In genomic region chr11:34189191-34189590, GRCh38 we compare ENCODE assay signal across 24 cellular contexts.
"Had no signal": no experiment of that assay in that cellular context is flagged by ENCODE, and none has a peak within 500 bp of the region (broad histone marks: within the 10 kb centered on the region; RNA-seq: fewer than 3 reads in every experiment).

No MANE protein-coding gene starts in this region.

- ATAC-seq: heart left ventricle; left colon; left ventricle myocardium superior; lower lobe of right lung; naive thymus-derived CD8-positive, alpha-beta T cell; stimulated activated effector memory CD8-positive, alpha-beta T cell treated with anti-CD3 and anti-CD28 coated beads, Interleukin-12 subunit alpha, Interleukin-12 subunit beta, amount 100 ng/mL, for 72 hours; upper lobe of right lung had no signal

- H3K36me3 ChIP-seq: heart left ventricle, lower lobe of right lung, prostate gland, right atrium auricular region, sigmoid colon, stomach, tibial nerve, upper lobe of right lung, uterus had no signal

- H2AFZ ChIP-seq: hepatocyte, parathyroid adenoma had no signal

- H3K4me1 Mint-ChIP-seq: naive thymus-derived CD8-positive, alpha-beta T cell had no signal

- H3K27ac ChIP-seq: dorsolateral prefrontal cortex, heart left ventricle, hepatocyte, lower lobe of right lung, parathyroid adenoma, prostate gland, right atrium auricular region, sigmoid colon, stomach, testis, tibial nerve, upper lobe of right lung, uterus had no signal

- H3K27me3 ChIP-seq: dorsolateral prefrontal cortex, heart left ventricle, hepatocyte, right atrium auricular region, sigmoid colon, stomach, testis, tibial nerve, upper lobe of right lung, uterus had no signal

- H3K4me3 ChIP-seq: dorsolateral prefrontal cortex, heart left ventricle, hepatocyte, lower lobe of right lung, prostate gland, right atrium auricular region, sigmoid colon, stomach, testis, tibial nerve, upper lobe of right lung, uterus had no signal

- H3K36me3 Mint-ChIP-seq: naive thymus-derived CD8-positive, alpha-beta T cell; stimulated activated effector memory CD8-positive, alpha-beta T cell treated with anti-CD3 and anti-CD28 coated beads, Interleukin-12 subunit alpha, Interleukin-12 subunit beta, amount 100 ng/mL, for 72 hours had no signal

- H3K4me2 ChIP-seq: hepatocyte had no signal

- H3K4me1 ChIP-seq: lower lobe of right lung, parathyroid adenoma, prostate gland, uterus had no signal

- H3K27me3 Mint-ChIP-seq: naive thymus-derived CD8-positive, alpha-beta T cell had no signal

- H3K27ac Mint-ChIP-seq: stimulated activated effector memory CD8-positive, alpha-beta T cell treated with anti-CD3 and anti-CD28 coated beads, Interleukin-12 subunit alpha, Interleukin-12 subunit beta, amount 100 ng/mL, for 72 hours had no signal

- H3K79me2 ChIP-seq: hepatocyte, parathyroid adenoma had no signal

- H3K9me3 Mint-ChIP-seq: naive thymus-derived CD8-positive, alpha-beta T cell; neural crest cell; stimulated activated effector memory CD8-positive, alpha-beta T cell treated with anti-CD3 and anti-CD28 coated beads, Interleukin-12 subunit alpha, Interleukin-12 subunit beta, amount 100 ng/mL, for 72 hours had no signal

- H3K4me3 Mint-ChIP-seq: naive thymus-derived CD8-positive, alpha-beta T cell; neural crest cell; stimulated activated effector memory CD8-positive, alpha-beta T cell treated with anti-CD3 and anti-CD28 coated beads, Interleukin-12 subunit alpha, Interleukin-12 subunit beta, amount 100 ng/mL, for 72 hours had no signal

- DNase-seq: cerebellar nuclear complex; dorsolateral prefrontal cortex; effector CD4-positive, alpha-beta T cell; heart left ventricle; kidney; left colon; left ventricle myocardium superior; lower lobe of right lung; naive thymus-derived CD8-positive, alpha-beta T cell; sigmoid colon; stimulated activated CD4-positive, alpha-beta T cell treated with anti-CD3 and anti-CD28 coated beads, Interleukin-2, amount 100 ng/mL, for 24 hours; stimulated activated CD4-positive, alpha-beta T cell treated with anti-CD3 and anti-CD28 coated beads, Interleukin-4, amount 100 ng/mL, for 24 hours; stimulated activated naive CD4-positive, alpha-beta T cell treated with Interleukin-2 at 50 U/mL for 16 hours; stomach; testis; upper lobe of right lung; uterus had no signal
